In the genomic region with DNA sequence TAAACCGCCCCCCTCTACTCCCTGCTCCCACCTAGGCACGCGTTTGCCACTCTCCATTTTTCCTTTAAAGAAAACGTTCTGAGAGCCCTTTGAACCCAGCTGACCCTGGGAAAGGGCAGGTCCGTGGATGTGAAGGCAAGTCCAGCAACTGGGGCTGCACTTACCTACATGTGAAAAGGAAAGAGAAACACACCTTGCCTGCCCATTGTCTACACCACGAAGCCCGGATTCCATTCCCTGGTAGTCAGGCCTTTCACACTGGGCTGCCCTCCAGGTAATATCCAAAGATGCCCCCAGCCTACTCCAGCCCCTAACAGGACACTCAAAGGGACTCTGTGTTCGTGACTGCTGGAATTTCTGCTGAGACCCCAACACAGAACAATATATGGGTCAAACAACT, we compare ENCODE assay signal across 8 cellular contexts.
A peak's percentile ranks its signal among the peaks of the same experiment; 100 is the strongest.
DNase-seq lines count a peak whose midpoint lies in the region; ATAC-seq and TF ChIP-seq lines count a peak whose summit lies in the region.

No MANE protein-coding gene starts in this region.

- POLR2A ChIA-PET in PC-9 (lab: Charles Lee; ENCODE audit: unreplicated experiment): no interaction called here

- H4K20me1 ChIP-seq in PC-9 (ENCODE audit: insufficient read depth) (no peaks in the 10 kb centered on the region), osteoblast (ENCODE audit: insufficient read depth, low read length) (no peaks in the 10 kb centered on the region)

- H3F3A ChIP-seq in PC-9 (ENCODE audit: insufficient read depth, low read depth): peaks cover 4% of the 10 kb centered on the region; the same call in 1 of the 2 replicates

- ATAC-seq in esophagus mucosa (peak; percentile 33), GM19324 (IDR thresholded peaks at IDR 0.05; ENCODE audit: low FRiP score, unreplicated experiment) (no peak), GM21576 (IDR thresholded peaks at IDR 0.05; ENCODE audit: unreplicated experiment) (no peak), HG03175 (IDR thresholded peaks at IDR 0.05; ENCODE audit: unreplicated experiment) (no peak)

- no peaks in the 10 kb centered on the region for H3K9me2 ChIP-seq in PC-9 (ENCODE audit: insufficient read depth)

- peak overlapping the region; percentile 51; the same call in 1 of the 2 replicates for H3K27ac ChIP-seq in PC-9
- H3K27ac ChIP-seq in osteoblast (ENCODE audit: low read depth, low read length): peak overlapping the region; percentile 94

- DNase-seq in Calu3 (peak; percentile 3), PC-9 (peak; percentile 59 to 65), osteoblast (ENCODE audit: insufficient read length, low spot score, missing footprints) (no peak), germinal center (ENCODE audit: low spot score) (no peak)

- peaks cover 10% of the 10 kb centered on the region for H3K36me3 Mint-ChIP-seq in Calu3 (ENCODE audit: insufficient read depth, unreplicated experiment)

- peak overlapping the region; percentile 92; the same call in 1 of the 2 replicates for H2AFZ ChIP-seq in PC-9
- H2AFZ ChIP-seq in osteoblast (ENCODE audit: low read length): no peak overlapping the region

- peaks cover 14% of the 10 kb centered on the region for H3K4me1 ChIP-seq in PC-9 (replicated peaks; ENCODE audit: insufficient read depth)
- peaks cover 11% of the 10 kb centered on the region for H3K4me1 ChIP-seq in osteoblast (ENCODE audit: insufficient read depth, low read length)

- no peaks in the 10 kb centered on the region for H3K27me3 Mint-ChIP-seq in Calu3 (ENCODE audit: unreplicated experiment)

- peaks cover 16% of the 10 kb centered on the region for H3K4me1 Mint-ChIP-seq in Calu3 (ENCODE audit: low read depth, unreplicated experiment)

- CTCF ChIA-PET in Calu3 (lab: Charles Lee) (no interaction called here), PC-9 (lab: Charles Lee) (interaction anchor here (1.5 kb wide), 1 partner anchor 59 kb away, joined by 4 read pairs; no protein-coding TSS in a partner anchor)

- peak overlapping the region; percentile 72 for H3K4me3 Mint-ChIP-seq in Calu3 (ENCODE audit: low read depth, unreplicated experiment)

- H3K36me3 ChIP-seq in PC-9 (ENCODE audit: low read depth) (no peaks in the 10 kb centered on the region), osteoblast (ENCODE audit: insufficient read depth, low read length) (no peaks in the 10 kb centered on the region)

- intact Hi-C loops in Calu3 (cut with micrococcal nuclease; ENCODE audit: unreplicated experiment): no loop called here
- intact Hi-C loops in PC-9 (cut with micrococcal nuclease; ENCODE audit: unreplicated experiment): loop anchor here (1.0 to 10.0 kb wide), 3 partner anchors 59 to 520 kb away; no protein-coding TSS in a partner anchor

- H3K9me3 ChIP-seq in PC-9 (ENCODE audit: insufficient read depth, low read depth): no peaks in the 10 kb centered on the region
- H3K9me3 ChIP-seq in osteoblast (ENCODE audit: low read depth, low read length): no peaks in the 10 kb centered on the region

- H3K27ac Mint-ChIP-seq in Calu3 (ENCODE audit: unreplicated experiment): no peak overlapping the region

- H3K27me3 ChIP-seq in PC-9 (ENCODE audit: insufficient read depth, low read depth) (no peaks in the 10 kb centered on the region), osteoblast (ENCODE audit: insufficient read depth, low read length) (no peaks in the 10 kb centered on the region)

- TF ChIP-seq CTCF in Calu3 (IDR thresholded peaks at IDR 0.05; ENCODE audit: unreplicated experiment) (no peak), PC-9 (conservative IDR thresholded peaks at IDR 0.05) (no peak), osteoblast (IDR thresholded peaks at IDR 0.05; ENCODE audit: extremely low read depth, low read depth, low read length) (no peak)

- H3K4me2 ChIP-seq in PC-9 (peak overlapping the region; percentile 88), osteoblast (ENCODE audit: insufficient read depth, low read length) (peak overlapping the region; percentile 95)

- peak overlapping the region; percentile 61 for H3K4me3 ChIP-seq in PC-9
- H3K4me3 ChIP-seq in osteoblast (ENCODE audit: insufficient read depth, low read length): no peak overlapping the region

- BruUV-seq in Calu3 (replicated peaks; lab: Mats Ljungman, UMichigan) (no TSS peak), PC-9 (replicated peaks; lab: Mats Ljungman, UMichigan) (TSS peak; percentile 71)

- no peaks in the 10 kb centered on the region for H3K9me3 Mint-ChIP-seq in Calu3 (ENCODE audit: low read depth, unreplicated experiment)

- H3K79me2 ChIP-seq in PC-9 (ENCODE audit: low read depth): no peaks in the 10 kb centered on the region
- H3K79me2 ChIP-seq in osteoblast (ENCODE audit: insufficient read depth, low read length): no peaks in the 10 kb centered on the region

Comparison
In these comparisons a context has a peak if more than half of its experiments do, and no peak if none do; other contexts are left out.
1. DNase-seq: peak in Calu3 (single experiment) and PC-9 (2 of 2); none in osteoblast (single experiment) and germinal center (single experiment).